25 cellular contexts compared by ENCODE assay signal in the genomic region with DNA sequence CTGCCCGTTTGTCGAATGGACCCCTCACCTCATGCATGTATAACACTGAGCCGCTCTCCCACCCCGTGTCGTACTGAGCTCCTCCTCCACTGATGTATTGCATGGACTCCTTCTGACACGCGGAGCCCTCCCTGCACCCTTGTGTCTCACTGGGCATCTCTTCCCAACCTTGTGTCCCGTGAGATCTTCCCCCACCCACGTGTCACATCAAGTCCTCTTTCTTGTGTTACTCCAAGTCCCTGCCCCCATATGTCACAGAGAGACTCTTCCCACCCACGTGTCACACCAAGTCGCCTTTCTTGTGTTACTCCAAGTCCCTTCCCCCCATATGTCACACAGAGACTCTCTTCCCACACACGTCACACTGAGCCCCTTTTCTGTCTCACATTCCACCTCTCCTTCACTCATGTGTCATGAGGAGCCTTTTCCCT. TPM values are rescaled to one million over a fixed set of nuclear protein-coding genes. Genes with fewer than 3 reads are reported as not detected.
DNase-seq lines count a peak whose midpoint lies in the region; ATAC-seq, FAIRE-seq and TF ChIP-seq lines count a peak whose summit lies in the region.
"Had no signal": no experiment of that assay in that cellular context is flagged by ENCODE, and none has a peak within 500 bp of the region (broad histone marks: within the 10 kb centered on the region; RNA-seq: fewer than 3 reads in every experiment).

No MANE protein-coding gene starts in this region.

- TF ChIP-seq EP300 in K562 (IDR thresholded peaks at IDR 0.05; ENCODE audit: low read length), result no peak

- TF ChIP-seq RAD21 in K562 (CRISPR knock-in tag; conservative IDR thresholded peaks at IDR 0.05 in 1 of 2, IDR thresholded peaks at IDR 0.05 in 1 of 2), result no peak

- intact Hi-C loops in activated CD8-positive, alpha-beta T cell treated with anti-CD3 and anti-CD28 coated beads for 36 hours (cut with micrococcal nuclease), result no loop called here
- intact Hi-C loops in K562 (cut with micrococcal nuclease) (no loop called here), left lung (cut with DNase I) (no loop called here)

- no peaks in the 10 kb centered on the region for H3K36me3 Mint-ChIP-seq in activated CD8-positive, alpha-beta T cell treated with anti-CD3 and anti-CD28 coated beads, Interleukin-2, amount 10 ng/mL, durations not matched to agents 7 days and 5 days (ENCODE audit: low read depth)
- no peaks in the 10 kb centered on the region for H3K36me3 Mint-ChIP-seq in activated CD8-positive, alpha-beta T cell treated with anti-CD3 and anti-CD28 coated beads for 36 hours (ENCODE audit: low read depth)
- no peaks in the 10 kb centered on the region for H3K36me3 Mint-ChIP-seq in stimulated activated effector memory CD8-positive, alpha-beta T cell treated with anti-CD3 and anti-CD28 coated beads, Interleukin-12 subunit alpha, Interleukin-12 subunit beta, amount 100 ng/mL, for 72 hours
- H3K36me3 Mint-ChIP-seq in stimulated activated memory B cell treated with anti-CD40 and anti-IgM and Interleukin-4, amounts not matched to agents 10 μg/mL and 1 μg/mL and 100 μg/mL, for 72 hours, result no peaks in the 10 kb centered on the region
- H3K36me3 Mint-ChIP-seq: mesothelial cell of epicardium; natural killer cell treated with Interleukin-12 subunit alpha and Interleukin-12 subunit beta and Interleukin-15 and Interleukin-18, amount 100 ng/mL, for 72 hours; T-cell had no signal

- no peak for TF ChIP-seq POLR2A in K562 (conservative IDR thresholded peaks at IDR 0.05)

- no peak overlapping the region for H3K9ac ChIP-seq in K562 (ENCODE audit: insufficient read depth in 1 of 2, low read depth in 2 of 2, low read length in 2 of 2)

- DNase-seq in activated CD8-positive, alpha-beta T cell treated with anti-CD3 and anti-CD28 coated beads, Interleukin-2, amount 10 ng/mL, durations not matched to agents 7 days and 5 days, result no peak
- no peak for DNase-seq in activated CD8-positive, alpha-beta T cell treated with anti-CD3 and anti-CD28 coated beads for 36 hours
- DNase-seq in K562 (ENCODE audit: extremely low read depth in 1 of 4, low spot score in 3 of 4) (no peak), left lung (peak; percentile 24 to 44), G401 (ENCODE audit: low spot score) (no peak)
- no peak for DNase-seq in stimulated activated effector memory CD8-positive, alpha-beta T cell treated with anti-CD3 and anti-CD28 coated beads, Interleukin-12 subunit alpha, Interleukin-12 subunit beta, amount 100 ng/mL, for 72 hours (ENCODE audit: low spot score in 2 of 2)
- DNase-seq: activated CD4-positive, alpha-beta T cell treated with anti-CD3 and anti-CD28 coated beads, Interleukin-2, amount 50 U/mL, for 1 hour; central memory CD4-positive, alpha-beta T cell; MG63; NCI-H146; NCI-H2171 treated with DMSO at 0.1 percent for 48 hours; NCI-H526 treated with DMSO at 0.1 percent for 48 hours; substantia nigra; T-cell; uterus had no signal

- no peak overlapping the region for H3K4me3 ChIP-seq in K562
- H3K4me3 ChIP-seq in left lung, result no peak overlapping the region
- H3K4me3 ChIP-seq: adrenal gland, MG63, uterus had no signal

- H3K27me3 ChIP-seq in K562 (ENCODE audit: control insufficient read depth in 2 of 2, insufficient read depth in 2 of 2, low read length in 2 of 2) (no peaks in the 10 kb centered on the region), left lung (peaks cover 0 to 8% of the 10 kb centered on the region in 2 donors)
- H3K27me3 ChIP-seq: adrenal gland, MG63, uterus had no signal

- H3K9me3 Mint-ChIP-seq in activated CD8-positive, alpha-beta T cell treated with anti-CD3 and anti-CD28 coated beads, Interleukin-2, amount 10 ng/mL, durations not matched to agents 7 days and 5 days (ENCODE audit: insufficient read depth), result no peaks in the 10 kb centered on the region
- peaks cover 3% of the 10 kb centered on the region for H3K9me3 Mint-ChIP-seq in activated CD8-positive, alpha-beta T cell treated with anti-CD3 and anti-CD28 coated beads for 36 hours
- H3K9me3 Mint-ChIP-seq in stimulated activated effector memory CD8-positive, alpha-beta T cell treated with anti-CD3 and anti-CD28 coated beads, Interleukin-12 subunit alpha, Interleukin-12 subunit beta, amount 100 ng/mL, for 72 hours, result peaks cover 4% of the 10 kb centered on the region
- peaks cover 20% of the 10 kb centered on the region for H3K9me3 Mint-ChIP-seq in stimulated activated memory B cell treated with anti-CD40 and anti-IgM and Interleukin-4, amounts not matched to agents 10 μg/mL and 1 μg/mL and 100 μg/mL, for 72 hours
- H3K9me3 Mint-ChIP-seq: natural killer cell treated with Interleukin-12 subunit alpha and Interleukin-12 subunit beta and Interleukin-15 and Interleukin-18, amount 100 ng/mL, for 72 hours; T-cell had no signal

- H2AFZ ChIP-seq in K562 (ENCODE audit: low read depth, low read length), result peak overlapping the region; percentile 70

- no peaks in the 10 kb centered on the region for H3K4me1 Mint-ChIP-seq in activated CD8-positive, alpha-beta T cell treated with anti-CD3 and anti-CD28 coated beads, Interleukin-2, amount 10 ng/mL, durations not matched to agents 7 days and 5 days (ENCODE audit: low read depth)
- H3K4me1 Mint-ChIP-seq in activated CD8-positive, alpha-beta T cell treated with anti-CD3 and anti-CD28 coated beads for 36 hours (ENCODE audit: low read depth), result peaks cover 3% of the 10 kb centered on the region
- peaks cover 21% of the 10 kb centered on the region for H3K4me1 Mint-ChIP-seq in stimulated activated effector memory CD8-positive, alpha-beta T cell treated with anti-CD3 and anti-CD28 coated beads, Interleukin-12 subunit alpha, Interleukin-12 subunit beta, amount 100 ng/mL, for 72 hours
- no peaks in the 10 kb centered on the region for H3K4me1 Mint-ChIP-seq in stimulated activated memory B cell treated with anti-CD40 and anti-IgM and Interleukin-4, amounts not matched to agents 10 μg/mL and 1 μg/mL and 100 μg/mL, for 72 hours
- H3K4me1 Mint-ChIP-seq: mesothelial cell of epicardium had no signal

- ATAC-seq in activated CD8-positive, alpha-beta T cell treated with anti-CD3 and anti-CD28 coated beads, Interleukin-2, amount 10 ng/mL, durations not matched to agents 7 days and 5 days, result peak; percentile 17
- no peak for ATAC-seq in activated CD8-positive, alpha-beta T cell treated with anti-CD3 and anti-CD28 coated beads for 36 hours
- no peak for ATAC-seq in K562
- no peak for ATAC-seq in left lung
- peak; percentile 4 for ATAC-seq in stimulated activated effector memory CD8-positive, alpha-beta T cell treated with anti-CD3 and anti-CD28 coated beads, Interleukin-12 subunit alpha, Interleukin-12 subunit beta, amount 100 ng/mL, for 72 hours
- no peak for ATAC-seq in HG02973 (IDR thresholded peaks at IDR 0.05; ENCODE audit: unreplicated experiment)
- no peak for ATAC-seq in stimulated activated memory B cell treated with anti-CD40 and anti-IgM and Interleukin-4, amounts not matched to agents 10 μg/mL and 1 μg/mL and 100 μg/mL, for 72 hours
- ATAC-seq: T-cell had no signal

- H3K9me3 ChIP-seq in K562 (replicated peaks; ENCODE audit: control insufficient read depth, insufficient read depth, low read depth, low read length) (0 out of 2 replicates have a peak, but pooled peaks cover 2% of the 10 kb centered on the region), left lung (no peaks in the 10 kb centered on the region)
- H3K9me3 ChIP-seq: adrenal gland, Caco-2, MG63, uterus had no signal

- H3K4me3 Mint-ChIP-seq in activated CD8-positive, alpha-beta T cell treated with anti-CD3 and anti-CD28 coated beads, Interleukin-2, amount 10 ng/mL, durations not matched to agents 7 days and 5 days, result no peak overlapping the region
- no peak overlapping the region for H3K4me3 Mint-ChIP-seq in activated CD8-positive, alpha-beta T cell treated with anti-CD3 and anti-CD28 coated beads for 36 hours
- H3K4me3 Mint-ChIP-seq in stimulated activated effector memory CD8-positive, alpha-beta T cell treated with anti-CD3 and anti-CD28 coated beads, Interleukin-12 subunit alpha, Interleukin-12 subunit beta, amount 100 ng/mL, for 72 hours, result no peak overlapping the region
- no peak overlapping the region for H3K4me3 Mint-ChIP-seq in stimulated activated memory B cell treated with anti-CD40 and anti-IgM and Interleukin-4, amounts not matched to agents 10 μg/mL and 1 μg/mL and 100 μg/mL, for 72 hours
- H3K4me3 Mint-ChIP-seq: mesothelial cell of epicardium; natural killer cell treated with Interleukin-12 subunit alpha and Interleukin-12 subunit beta and Interleukin-15 and Interleukin-18, amount 100 ng/mL, for 72 hours; T-cell had no signal

- FAIRE-seq in K562 (lab: Jason Lieb, UNC), result no peak

- no peak for TF ChIP-seq CTCF in activated CD8-positive, alpha-beta T cell treated with anti-CD3 and anti-CD28 coated beads for 36 hours (IDR thresholded peaks at IDR 0.05)
- TF ChIP-seq CTCF in K562 (IDR thresholded peaks at IDR 0.05 in 2 of 3, conservative IDR thresholded peaks at IDR 0.05 in 1 of 3; ENCODE audit: insufficient read depth in 2 of 3, low read depth in 1 of 3, low read length in 3 of 3), result no peak
- no peak for TF ChIP-seq CTCF in left lung (IDR thresholded peaks at IDR 0.05)

- H3K9me1 ChIP-seq in K562 (ENCODE audit: control insufficient read depth, insufficient read depth, low read length), result no peaks in the 10 kb centered on the region

- H3K4me2 ChIP-seq in K562 (ENCODE audit: insufficient read depth, low read length), result no peak overlapping the region

- no peak overlapping the region for H3K27ac Mint-ChIP-seq in activated CD8-positive, alpha-beta T cell treated with anti-CD3 and anti-CD28 coated beads, Interleukin-2, amount 10 ng/mL, durations not matched to agents 7 days and 5 days
- H3K27ac Mint-ChIP-seq in activated CD8-positive, alpha-beta T cell treated with anti-CD3 and anti-CD28 coated beads for 36 hours, result no peak overlapping the region
- H3K27ac Mint-ChIP-seq in stimulated activated effector memory CD8-positive, alpha-beta T cell treated with anti-CD3 and anti-CD28 coated beads, Interleukin-12 subunit alpha, Interleukin-12 subunit beta, amount 100 ng/mL, for 72 hours, result no peak overlapping the region
- H3K27ac Mint-ChIP-seq in stimulated activated memory B cell treated with anti-CD40 and anti-IgM and Interleukin-4, amounts not matched to agents 10 μg/mL and 1 μg/mL and 100 μg/mL, for 72 hours, result no peak overlapping the region
- H3K27ac Mint-ChIP-seq: mesothelial cell of epicardium; natural killer cell treated with Interleukin-12 subunit alpha and Interleukin-12 subunit beta and Interleukin-15 and Interleukin-18, amount 100 ng/mL, for 72 hours; T-cell had no signal

- no peaks in the 10 kb centered on the region for H4K20me1 ChIP-seq in K562 (replicated peaks; ENCODE audit: control insufficient read depth, insufficient read depth, low read length)

- no TSS peak for BruUV-seq in K562 (replicated peaks; lab: Mats Ljungman, UMichigan)

- CTCF ChIA-PET in activated CD8-positive, alpha-beta T cell treated with anti-CD3 and anti-CD28 coated beads, Interleukin-2, amount 10 ng/mL, durations not matched to agents 7 days and 5 days (lab: Charles Lee), result no interaction called here
- CTCF ChIA-PET in activated CD8-positive, alpha-beta T cell treated with anti-CD3 and anti-CD28 coated beads for 36 hours (lab: Charles Lee), result no interaction called here
- CTCF ChIA-PET in K562 (lab: Yijun Ruan, JAX; ENCODE audit: low intra/inter-chr PET ratio), result interaction anchor here (0.6 kb wide), 1 partner anchor 9 kb away, joined by 4 read pairs; no protein-coding TSS in a partner anchor

- no peaks in the 10 kb centered on the region for H3K36me3 ChIP-seq in K562 (ENCODE audit: control insufficient read depth, insufficient read depth, low read length)
- no peaks in the 10 kb centered on the region for H3K36me3 ChIP-seq in left lung
- H3K36me3 ChIP-seq: MG63, uterus had no signal

- peak overlapping the region; percentile 87 for H3K27ac ChIP-seq in K562 (ENCODE audit: extremely low read depth, low read depth, low read length)
- H3K27ac ChIP-seq in left lung, result no peak overlapping the region
- H3K27ac ChIP-seq: 22Rv1, HL-60, uterus had no signal

- H3K27me3 Mint-ChIP-seq in activated CD8-positive, alpha-beta T cell treated with anti-CD3 and anti-CD28 coated beads, Interleukin-2, amount 10 ng/mL, durations not matched to agents 7 days and 5 days (ENCODE audit: low read depth), result no peaks in the 10 kb centered on the region
- no peaks in the 10 kb centered on the region for H3K27me3 Mint-ChIP-seq in activated CD8-positive, alpha-beta T cell treated with anti-CD3 and anti-CD28 coated beads for 36 hours
- peaks cover under 1% of the 10 kb centered on the region for H3K27me3 Mint-ChIP-seq in stimulated activated memory B cell treated with anti-CD40 and anti-IgM and Interleukin-4, amounts not matched to agents 10 μg/mL and 1 μg/mL and 100 μg/mL, for 72 hours
- H3K27me3 Mint-ChIP-seq: natural killer cell treated with Interleukin-12 subunit alpha and Interleukin-12 subunit beta and Interleukin-15 and Interleukin-18, amount 100 ng/mL, for 72 hours had no signal

- POLR2A ChIA-PET in activated CD8-positive, alpha-beta T cell treated with anti-CD3 and anti-CD28 coated beads, Interleukin-2, amount 10 ng/mL, durations not matched to agents 7 days and 5 days (lab: Charles Lee), result no interaction called here
- POLR2A ChIA-PET in activated CD8-positive, alpha-beta T cell treated with anti-CD3 and anti-CD28 coated beads for 36 hours (lab: Charles Lee), result no interaction called here
- POLR2A ChIA-PET in K562 (lab: Yijun Ruan, JAX), result interaction anchor here (0.6 kb wide), 1 partner anchor 318 kb away, joined by 3 read pairs; no protein-coding TSS in a partner anchor

- 58% methylated on average over 10 of the region's 12 CpGs for WGBS in K562 (ENCODE audit: insufficient coverage, low coverage, missing lambda C conversion rate)

- in situ Hi-C loops in K562 (cut with MboI) (no loop called here), G401 (cut with HindIII; ENCODE audit: low sequenced_read_pairs) (no loop called here)

- H3K79me2 ChIP-seq in K562 (ENCODE audit: control insufficient read depth, insufficient read depth, low read length), result no peaks in the 10 kb centered on the region

- H3K4me1 ChIP-seq in K562 (replicated peaks in 1 of 2; ENCODE audit: control insufficient read depth in 2 of 2, insufficient read depth in 2 of 2, low read length in 2 of 2), result peaks cover 16 to 18% of the 10 kb centered on the region in 2 experiments; a peak in 4 of 5 replicates
- no peaks in the 10 kb centered on the region for H3K4me1 ChIP-seq in left lung
- H3K4me1 ChIP-seq: Caco-2, uterus had no signal

RNA-seq across cellular contexts. Expression of a gene that starts 30.9 kb away (rescaled TPM):
- not detected for total RNA-seq in activated CD8-positive, alpha-beta T cell treated with anti-CD3 and anti-CD28 coated beads, Interleukin-2, amount 10 ng/mL, durations not matched to agents 7 days and 5 days
- not detected for total RNA-seq in activated CD8-positive, alpha-beta T cell treated with anti-CD3 and anti-CD28 coated beads for 36 hours
- total RNA-seq in K562 (2011; cell fraction: chromatin; rRNA removed; ENCODE audit: low replicate concordance), result not detected in 2 replicates
- total RNA-seq in K562 (2011; cell fraction: nucleolus; rRNA removed), result not detected in 2 replicates
- not detected in 2 replicates for total RNA-seq in K562 (2011; cell fraction: nucleoplasm; rRNA removed)
- total RNA-seq in K562 (2014; rRNA removed) (not detected in 2 replicates), K562 (2014; rRNA removed; fragmentation: Illumina TruSeq; extraction: Trizol) (not detected in 2 replicates), K562 (2015; rRNA removed; fragmentation: Illumina TruSeq; extraction: Trizol) (not detected in 2 replicates), K562 (2021) (not detected in 2 replicates), left lung (not detected)
- polyA plus RNA-seq in K562 (2011; rRNA removed) (not detected in 2 replicates), K562 (2014; fragmentation: Illumina TruSeq; extraction: Trizol) (not detected in 2 replicates), K562 (2014; fragmentation: Nextera tagmentation; extraction: Ambion mirVana) (not detected), K562 (2014; rRNA removed) (not detected in 2 replicates)
- polyA plus RNA-seq in K562 (2011; cell fraction: cytosol; rRNA removed), result 0.03 TPM in 1 of 2 replicates, not detected in the other
- 0.04 TPM in 1 of 2 replicates, not detected in the other for polyA plus RNA-seq in K562 (2011; cell fraction: nucleus; rRNA removed)
- polyA plus RNA-seq in K562 (2012), result 0.03 and 0.04 TPM in 2 replicates
- polyA minus RNA-seq in K562 (2011; rRNA and poly(A)+ RNA removed), result not detected in 2 replicates
- 0.19 TPM in 1 of 2 replicates, not detected in the other for polyA minus RNA-seq in K562 (2011; cell fraction: cytosol; rRNA and poly(A)+ RNA removed)
- polyA minus RNA-seq in K562 (2011; cell fraction: nucleus; rRNA and poly(A)+ RNA removed), result not detected in 2 replicates
- total RNA-seq in G401 (2014; rRNA removed; shearing (Covaris generic)), result not detected in 2 replicates
- total RNA-seq: Caco-2; esophagus mucosa; natural killer cell treated with Interleukin-12 subunit alpha and Interleukin-12 subunit beta and Interleukin-15 and Interleukin-18, amount 100 ng/mL, for 72 hours; pulmonary artery endothelial cell; T-cell had no signal

RNA-seq across cellular contexts. Expression of a gene that starts 46.7 kb away (rescaled TPM):
- total RNA-seq in activated CD8-positive, alpha-beta T cell treated with anti-CD3 and anti-CD28 coated beads, Interleukin-2, amount 10 ng/mL, durations not matched to agents 7 days and 5 days, result not detected
- total RNA-seq in activated CD8-positive, alpha-beta T cell treated with anti-CD3 and anti-CD28 coated beads for 36 hours, result not detected
- total RNA-seq in K562 (2011; cell fraction: chromatin; rRNA removed; ENCODE audit: low replicate concordance), result 6.3 and 7.3 TPM in 2 replicates
- 3.7 TPM in 2 replicates for total RNA-seq in K562 (2011; cell fraction: nucleolus; rRNA removed)
- 5.4 and 7.5 TPM in 2 replicates for total RNA-seq in K562 (2011; cell fraction: nucleoplasm; rRNA removed)
- total RNA-seq in K562 (2014; rRNA removed) (0.37 and 0.77 TPM in 2 replicates), K562 (2014; rRNA removed; fragmentation: Illumina TruSeq; extraction: Trizol) (0.69 and 1.1 TPM in 2 replicates), K562 (2015; rRNA removed; fragmentation: Illumina TruSeq; extraction: Trizol) (0.83 and 1.3 TPM in 2 replicates), K562 (2021) (2.7 and 3.8 TPM in 2 replicates), left lung (10 to 100 TPM; 15.9 to 47.1 TPM)
- polyA plus RNA-seq in K562 (2011; rRNA removed) (0.05 TPM in 1 of 2 replicates, not detected in the other), K562 (2014; fragmentation: Illumina TruSeq; extraction: Trizol) (2.4 TPM in 2 replicates), K562 (2014; fragmentation: Nextera tagmentation; extraction: Ambion mirVana) (under 1 TPM; 0.10 to 0.15 TPM), K562 (2014; rRNA removed) (3.9 and 5.3 TPM in 2 replicates)
- polyA plus RNA-seq in K562 (2011; cell fraction: cytosol; rRNA removed), result 0.06 and 0.09 TPM in 2 replicates
- 0.04 and 0.36 TPM in 2 replicates for polyA plus RNA-seq in K562 (2011; cell fraction: nucleus; rRNA removed)
- polyA plus RNA-seq in K562 (2012), result 2.7 and 17.3 TPM in 2 replicates
- not detected in 2 replicates for polyA minus RNA-seq in K562 (2011; rRNA and poly(A)+ RNA removed)
- not detected in 2 replicates for polyA minus RNA-seq in K562 (2011; cell fraction: cytosol; rRNA and poly(A)+ RNA removed)
- not detected in 2 replicates for polyA minus RNA-seq in K562 (2011; cell fraction: nucleus; rRNA and poly(A)+ RNA removed)
- 3.4 TPM in 1 of 2 replicates, not detected in the other for total RNA-seq in G401 (2014; rRNA removed; shearing (Covaris generic))
- total RNA-seq: Caco-2; natural killer cell treated with Interleukin-12 subunit alpha and Interleukin-12 subunit beta and Interleukin-15 and Interleukin-18, amount 100 ng/mL, for 72 hours had no signal

Comparison
In these comparisons a context has a peak if more than half of its experiments do, and no peak if none do; other contexts are left out.
1. ATAC-seq: peak in activated CD8-positive, alpha-beta T cell treated with anti-CD3 and anti-CD28 coated beads, Interleukin-2, amount 10 ng/mL, durations not matched to agents 7 days and 5 days (single experiment) and stimulated activated effector memory CD8-positive, alpha-beta T cell treated with anti-CD3 and anti-CD28 coated beads, Interleukin-12 subunit alpha, Interleukin-12 subunit beta, amount 100 ng/mL, for 72 hours (single experiment); none in activated CD8-positive, alpha-beta T cell treated with anti-CD3 and anti-CD28 coated beads for 36 hours (single experiment), K562 (single experiment), left lung (single experiment), HG02973 (single experiment) and stimulated activated memory B cell treated with anti-CD40 and anti-IgM and Interleukin-4, amounts not matched to agents 10 μg/mL and 1 μg/mL and 100 μg/mL, for 72 hours (single experiment).
2. DNase-seq: peak in left lung (2 of 2); none in activated CD8-positive, alpha-beta T cell treated with anti-CD3 and anti-CD28 coated beads, Interleukin-2, amount 10 ng/mL, durations not matched to agents 7 days and 5 days (single experiment), activated CD8-positive, alpha-beta T cell treated with anti-CD3 and anti-CD28 coated beads for 36 hours (single experiment), K562 (0 of 4), stimulated activated effector memory CD8-positive, alpha-beta T cell treated with anti-CD3 and anti-CD28 coated beads, Interleukin-12 subunit alpha, Interleukin-12 subunit beta, amount 100 ng/mL, for 72 hours (0 of 2) and G401 (single experiment).